Comparison of ENCODE assay signal across 14 cellular contexts in genomic region chr1:10508511-10508951, GRCh38. TPM values are rescaled to one million over a fixed set of nuclear protein-coding genes. Genes with fewer than 3 reads are reported as not detected.
DNase-seq lines count a peak whose midpoint lies in the region; ATAC-seq and TF ChIP-seq lines count a peak whose summit lies in the region.
"Had no signal": no experiment of that assay in that cellular context is flagged by ENCODE, and none has a peak within 500 bp of the region (broad histone marks: within the 10 kb centered on the region; RNA-seq: fewer than 3 reads in every experiment).

No MANE protein-coding gene starts in this region.

- no peak overlapping the region for H3K9ac ChIP-seq in adipocyte (ENCODE audit: low read length)
- no peak overlapping the region for H3K9ac ChIP-seq in neural progenitor cell

- H3K4me3 ChIP-seq in adipocyte (ENCODE audit: low read length) (no peak overlapping the region), neural progenitor cell (no peak overlapping the region)
- H3K4me3 ChIP-seq: colonic mucosa, heart right ventricle, uterus had no signal

- H2AFZ ChIP-seq in neural progenitor cell (replicated peaks): no peak overlapping the region

- peak; percentile 91 for DNase-seq in DMS79 treated with DMSO at 0.1 percent for 48 hours (lab: John Stamatoyannopoulos, UW)
- peak; percentile 82 for DNase-seq in NCI-H1092 treated with DMSO at 0.1 percent for 48 hours (lab: John Stamatoyannopoulos, UW)
- DNase-seq in adipocyte (ENCODE audit: low read depth): peak; percentile 92
- peak; percentile 69 for DNase-seq in neural progenitor cell (ENCODE audit: low spot score)
- DNase-seq in nucleus accumbens (lab: John Stamatoyannopoulos, UW): no peak
- DNase-seq in DMS153 treated with DMSO at 0.1 percent for 48 hours (lab: John Stamatoyannopoulos, UW; ENCODE audit: unreplicated experiment): no peak
- no peak for DNase-seq in COLO829 (ENCODE audit: low spot score)
- DNase-seq: activated T-cell treated with anti-CD3 and anti-CD28 coated beads, Interleukin-2, amount 50 U/mL, for 48 hours; colonic mucosa; heart right ventricle; NCI-H1105 treated with DMSO at 0.1 percent for 48 hours; uterus had no signal

- peaks cover 70% of the 10 kb centered on the region for H3K4me1 Mint-ChIP-seq in neural progenitor cell

- no peaks in the 10 kb centered on the region for H3K9me3 Mint-ChIP-seq in neural progenitor cell

- H3K4me3 Mint-ChIP-seq in neural progenitor cell: peak overlapping the region; percentile 59

- no peak overlapping the region for H3K27ac ChIP-seq in neural progenitor cell
- H3K27ac ChIP-seq: colonic mucosa, neutrophil, uterus had no signal

- H4K20me1 ChIP-seq in neural progenitor cell (ENCODE audit: low read depth): peaks cover 81% of the 10 kb centered on the region

- H3K9me3 ChIP-seq in adipocyte (ENCODE audit: control insufficient read depth, low read length): no peaks in the 10 kb centered on the region
- no peaks in the 10 kb centered on the region for H3K9me3 ChIP-seq in neural progenitor cell (ENCODE audit: low read depth)
- H3K9me3 ChIP-seq: colonic mucosa, heart right ventricle, neutrophil, uterus had no signal

- peaks cover 65% of the 10 kb centered on the region for H3K79me2 ChIP-seq in neural progenitor cell (ENCODE audit: low read depth)

- H3K27ac Mint-ChIP-seq in neural progenitor cell: peak overlapping the region; percentile 97

- H3K4me1 ChIP-seq in adipocyte (ENCODE audit: control insufficient read depth, insufficient read depth, low read length) (peaks cover 25% of the 10 kb centered on the region), neural progenitor cell (peaks cover 22% of the 10 kb centered on the region)

- no peaks in the 10 kb centered on the region for H3K27me3 ChIP-seq in adipocyte (replicated peaks; ENCODE audit: control insufficient read depth, insufficient read depth, low read length)
- H3K27me3 ChIP-seq in neural progenitor cell: no peaks in the 10 kb centered on the region
- H3K27me3 ChIP-seq: colonic mucosa, heart right ventricle, neutrophil, uterus had no signal

- peaks cover 10% of the 10 kb centered on the region for H3K27me3 Mint-ChIP-seq in neural progenitor cell (ENCODE audit: insufficient read depth, low read depth)

- no peak for TF ChIP-seq CTCF in neural progenitor cell (IDR thresholded peaks at IDR 0.05)

- no peak for ATAC-seq in activated CD4-positive, CD25-positive, alpha-beta regulatory T cell treated with anti-CD3 and anti-CD28 coated beads, Interleukin-2, amount 50 U/mL, for 24 hours

- no peak overlapping the region for H3K4me2 ChIP-seq in neural progenitor cell

- H3F3A ChIP-seq in neural progenitor cell (ENCODE audit: low read depth): peaks cover 29% of the 10 kb centered on the region

- H3K36me3 ChIP-seq in adipocyte (ENCODE audit: control insufficient read depth, insufficient read depth, low read length, severe bottlenecking) (no peaks in the 10 kb centered on the region), neural progenitor cell (no peaks in the 10 kb centered on the region)
- H3K36me3 ChIP-seq: colonic mucosa, heart right ventricle, neutrophil, uterus had no signal

- peaks cover 4% of the 10 kb centered on the region for H3K36me3 Mint-ChIP-seq in neural progenitor cell

RNA-seq across cellular contexts. Expression of gene PEX14, which starts 33.8 kb away (rescaled TPM):
- 9.3 and 21.3 TPM in 2 replicates for total RNA-seq in neural progenitor cell (ENCODE audit: low replicate concordance)

RNA-seq across cellular contexts. Expression of gene DFFA, which starts 36.2 kb away (rescaled TPM):
- 57.6 and 58.5 TPM in 2 replicates for total RNA-seq in neural progenitor cell (ENCODE audit: low replicate concordance)

RNA-seq across cellular contexts. Expression of gene CORT, which starts 58.7 kb away (rescaled TPM):
- 1.3 TPM in 1 of 2 replicates, not detected in the other for total RNA-seq in neural progenitor cell (ENCODE audit: low replicate concordance)

Comparison
In these comparisons a context has a peak if more than half of its experiments do, and no peak if none do; other contexts are left out.
1. DNase-seq: peak in DMS79 treated with DMSO at 0.1 percent for 48 hours (single experiment), NCI-H1092 treated with DMSO at 0.1 percent for 48 hours (single experiment), adipocyte (single experiment) and neural progenitor cell (single experiment); none in nucleus accumbens (0 of 56), DMS153 treated with DMSO at 0.1 percent for 48 hours (single experiment) and COLO829 (single experiment).